18 cellular contexts compared by ENCODE assay signal in the genomic region with DNA sequence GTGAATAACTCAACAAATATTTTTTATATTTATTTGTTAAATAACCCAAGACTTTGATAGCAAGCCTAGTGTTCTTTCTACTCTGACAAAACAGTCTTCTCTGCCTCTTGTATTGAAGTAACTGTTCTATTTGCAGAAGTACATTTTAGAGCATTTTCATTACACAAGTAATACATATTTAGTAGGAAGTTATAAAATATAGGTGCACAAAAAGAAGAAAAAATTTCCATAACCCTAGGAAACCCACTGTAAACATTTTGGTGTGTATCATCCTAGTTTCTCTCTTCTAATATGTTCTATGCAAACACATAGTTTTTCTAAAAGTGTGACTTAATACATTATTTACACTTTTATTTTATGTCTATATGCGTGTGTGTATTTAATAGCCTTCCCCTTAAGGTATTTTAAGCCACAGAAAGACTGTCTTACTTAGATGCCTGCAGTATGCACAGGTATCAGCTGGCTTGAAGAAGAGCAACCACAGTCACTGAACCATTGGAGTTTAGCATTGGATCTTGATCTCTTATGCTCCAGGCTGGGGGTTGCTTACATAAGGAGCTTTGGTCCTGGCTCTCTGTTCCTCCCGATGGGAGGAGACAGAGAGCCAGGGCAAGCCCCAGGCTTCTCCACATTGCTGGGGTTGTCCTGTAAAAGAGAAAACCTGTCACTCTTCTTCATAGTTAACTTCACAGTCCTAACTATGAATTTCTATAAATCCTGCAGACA. TPM values are rescaled to one million over a fixed set of nuclear protein-coding genes. Genes with fewer than 3 reads are reported as not detected.
DNase-seq lines count a peak whose midpoint lies in the region; TF ChIP-seq lines count a peak whose summit lies in the region.
"Had no signal": no experiment of that assay in that cellular context is flagged by ENCODE, and none has a peak within 500 bp of the region (broad histone marks: within the 10 kb centered on the region; RNA-seq: fewer than 3 reads in every experiment).

No MANE protein-coding gene starts in this region.

- DNase-seq in H7 (peak; percentile 33), amniotic epithelial cell (ENCODE audit: low read depth) (peak; percentile 5), iPS-NIHi11 (ENCODE audit: low spot score) (peak; percentile 11), putamen (ENCODE audit: low spot score) (peak; percentile 42), NCI-H2171 (lab: John Stamatoyannopoulos, UW) (no peak), T-helper 1 cell (no peak), progenitor cell of endocrine pancreas (ENCODE audit: low spot score, unreplicated experiment) (no peak), mammary epithelial cell (no peak)
- DNase-seq: activated CD4-positive, CD25-positive, alpha-beta regulatory T cell treated with anti-CD3 and anti-CD28 coated beads, Interleukin-2, amount 50 U/mL, for 72 hours; activated T-cell treated with anti-CD3 and anti-CD28 coated beads, Interleukin-2, amount 50 U/mL, for 48 hours; aorta; effector CD4-positive, alpha-beta T cell; GDM1; stimulated activated CD4-positive, alpha-beta T cell treated with anti-CD3 and anti-CD28 coated beads, Interleukin-4, amount 100 ng/mL, for 24 hours; stimulated activated naive CD4-positive, alpha-beta T cell had no signal

- no peak overlapping the region for H3K27ac Mint-ChIP-seq in progenitor cell of endocrine pancreas
- H3K27ac Mint-ChIP-seq: IgD-negative memory B cell had no signal

- H3K79me2 ChIP-seq in mammary epithelial cell (ENCODE audit: insufficient read depth, low read length) = no peaks in the 10 kb centered on the region

- H4K20me1 ChIP-seq in mammary epithelial cell (ENCODE audit: insufficient read depth, low read length) = no peaks in the 10 kb centered on the region

- intact Hi-C loops in mammary epithelial cell (cut with micrococcal nuclease) = no loop called here

- H3K27me3 ChIP-seq in H7 (ENCODE audit: control insufficient read depth, insufficient read depth, low read length) (no peaks in the 10 kb centered on the region), mammary epithelial cell (ENCODE audit: insufficient read depth, low read length) (no peaks in the 10 kb centered on the region)
- H3K27me3 ChIP-seq: BLaER1 treated with 17β-estradiol and CSF1 and Interleukin-3, amounts not matched to agents 10 nM and 100 nM; pancreas had no signal

- no peaks in the 10 kb centered on the region for H3K36me3 ChIP-seq in H7 (replicated peaks; ENCODE audit: control insufficient read depth, insufficient read depth, low read length)
- H3K36me3 ChIP-seq in mammary epithelial cell (ENCODE audit: insufficient read depth, low read length) = no peaks in the 10 kb centered on the region

- no TSS peak for BruUV-seq in mammary epithelial cell (replicated peaks; lab: Mats Ljungman, UMichigan)

- CTCF ChIA-PET in mammary epithelial cell (lab: Charles Lee; ENCODE audit: low non-redundant PET) = no interaction called here

- peaks cover 21% of the 10 kb centered on the region for H3K36me3 Mint-ChIP-seq in progenitor cell of endocrine pancreas (ENCODE audit: insufficient read depth)

- no peak overlapping the region for H3K9ac ChIP-seq in mammary epithelial cell (ENCODE audit: insufficient read depth, low read length)

- no peak overlapping the region for H2AFZ ChIP-seq in mammary epithelial cell (ENCODE audit: low read depth, low read length)

- H3K27ac ChIP-seq in mammary epithelial cell (ENCODE audit: insufficient read depth, low read depth, low read length) = no peak overlapping the region
- H3K27ac ChIP-seq: pancreas had no signal

- no peaks in the 10 kb centered on the region for H3K9me3 Mint-ChIP-seq in progenitor cell of endocrine pancreas (ENCODE audit: low read depth)
- H3K9me3 Mint-ChIP-seq: IgD-negative memory B cell had no signal

- H3K4me3 Mint-ChIP-seq in progenitor cell of endocrine pancreas (ENCODE audit: low read depth) = no peak overlapping the region
- H3K4me3 Mint-ChIP-seq: IgD-negative memory B cell had no signal

- no peaks in the 10 kb centered on the region for H3K4me1 ChIP-seq in mammary epithelial cell (ENCODE audit: insufficient read depth, low read length)

- TF ChIP-seq CTCF in progenitor cell of endocrine pancreas (IDR thresholded peaks at IDR 0.05; ENCODE audit: unreplicated experiment) (no peak), mammary epithelial cell (conservative IDR thresholded peaks at IDR 0.05 in 1 of 2, IDR thresholded peaks at IDR 0.05 in 1 of 2; ENCODE audit: extremely low read depth in 1 of 2, insufficient read depth in 1 of 2, low read depth in 1 of 2, low read length in 2 of 2) (no peak)

- no peaks in the 10 kb centered on the region for H3K27me3 Mint-ChIP-seq in progenitor cell of endocrine pancreas

- no peak overlapping the region for H3K4me2 ChIP-seq in mammary epithelial cell (ENCODE audit: insufficient read depth, low read depth, low read length)

- H3K4me1 Mint-ChIP-seq in progenitor cell of endocrine pancreas (ENCODE audit: low read depth) = peaks cover 30% of the 10 kb centered on the region
- H3K4me1 Mint-ChIP-seq: IgD-negative memory B cell had no signal

- WGBS in mammary epithelial cell (ENCODE audit: low coverage, missing lambda C conversion rate) = 40% methylated on average over 2 of the region's 2 CpGs

- in situ Hi-C loops in mammary epithelial cell (cut with MboI; ENCODE audit: low sequenced_read_pairs in 2 of 2) = no loop called here

- H3K4me3 ChIP-seq in H7 (ENCODE audit: insufficient read depth, low read depth, low read length) (no peak overlapping the region), mammary epithelial cell (replicated peaks in 1 of 3; ENCODE audit: insufficient read depth in 1 of 3, low read depth in 2 of 3, low read length in 3 of 3) (no peak overlapping the region)

- no peaks in the 10 kb centered on the region for H3K9me3 ChIP-seq in mammary epithelial cell (replicated peaks; ENCODE audit: insufficient read depth, low read length)
- H3K9me3 ChIP-seq: BLaER1 treated with 17β-estradiol and CSF1 and Interleukin-3, amounts not matched to agents 10 nM and 100 nM; pancreas had no signal

- dilution Hi-C loops in mammary epithelial cell (cut with HindIII; ENCODE audit: low sequenced_read_pairs) = no loop called here

RNA-seq across cellular contexts. Expression of gene SELENOP, which starts 3.8 kb away (rescaled TPM):
- total RNA-seq in H7 (2014; rRNA removed; shearing (Covaris generic)) = 44.9 and 56.9 TPM in 2 replicates
- 85.3 and 86.3 TPM in 2 replicates for total RNA-seq in progenitor cell of endocrine pancreas
- total RNA-seq in mammary epithelial cell = 10 to 100 TPM in 1 of 2 donors, 1 to 10 TPM in 1; 6.9 to 29.8 TPM
- 0.57 TPM for polyA plus RNA-seq in mammary epithelial cell
- not detected for polyA minus RNA-seq in mammary epithelial cell
- polyA plus RNA-seq: IgD-negative memory B cell had no signal

RNA-seq across cellular contexts. Expression of gene CCDC152, which starts 51.3 kb away (rescaled TPM):
- total RNA-seq in H7 (2014; rRNA removed; shearing (Covaris generic)) = 2.9 and 6.6 TPM in 2 replicates
- total RNA-seq in progenitor cell of endocrine pancreas (0.17 and 0.20 TPM in 2 replicates), mammary epithelial cell (under 1 TPM in 1 of 2 donors, not detected in 1; 0.33 TPM)
- polyA plus RNA-seq in mammary epithelial cell = 1.0 TPM
- 0.10 TPM for polyA minus RNA-seq in mammary epithelial cell

Comparison
In these comparisons a context has a peak if more than half of its experiments do, and no peak if none do; other contexts are left out.
1. DNase-seq: peak in H7 (single experiment), amniotic epithelial cell (single experiment), iPS-NIHi11 (single experiment) and putamen (single experiment); none in NCI-H2171 (single experiment), T-helper 1 cell (0 of 5), progenitor cell of endocrine pancreas (single experiment) and mammary epithelial cell (single experiment).